Comparison of ENCODE assay signal across 1 cellular context in genomic region chr6:34347303-34347702, GRCh38.
TF ChIP-seq lines count a peak whose summit lies in the region.

No MANE protein-coding gene starts in this region.

TF ChIP-seq in HepG2, 621 proteins besides CTCF, POLR2A, EP300 and RAD21 (continued from another document):
- TF ChIP-seq, protein P1, sequence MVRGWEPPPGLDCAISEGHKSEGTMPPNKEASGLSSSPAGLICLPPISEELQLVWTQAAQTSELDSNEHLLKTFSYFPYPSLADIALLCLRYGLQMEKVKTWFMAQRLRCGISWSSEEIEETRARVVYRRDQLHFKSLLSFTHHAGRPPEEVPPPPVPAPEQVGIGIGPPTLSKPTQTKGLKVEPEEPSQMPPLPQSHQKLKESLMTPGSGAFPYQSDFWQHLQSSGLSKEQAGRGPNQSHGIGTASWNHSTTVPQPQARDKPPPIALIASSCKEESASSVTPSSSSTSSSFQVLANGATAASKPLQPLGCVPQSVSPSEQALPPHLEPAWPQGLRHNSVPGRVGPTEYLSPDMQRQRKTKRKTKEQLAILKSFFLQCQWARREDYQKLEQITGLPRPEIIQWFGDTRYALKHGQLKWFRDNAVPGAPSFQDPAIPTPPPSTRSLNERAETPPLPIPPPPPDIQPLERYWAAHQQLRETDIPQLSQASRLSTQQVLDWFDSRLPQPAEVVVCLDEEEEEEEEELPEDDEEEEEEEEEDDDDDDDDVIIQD (CRISPR knock-in tag; IDR thresholded peaks at IDR 0.05; ENCODE audit: low read depth): no peak
- TF ChIP-seq, protein P2, sequence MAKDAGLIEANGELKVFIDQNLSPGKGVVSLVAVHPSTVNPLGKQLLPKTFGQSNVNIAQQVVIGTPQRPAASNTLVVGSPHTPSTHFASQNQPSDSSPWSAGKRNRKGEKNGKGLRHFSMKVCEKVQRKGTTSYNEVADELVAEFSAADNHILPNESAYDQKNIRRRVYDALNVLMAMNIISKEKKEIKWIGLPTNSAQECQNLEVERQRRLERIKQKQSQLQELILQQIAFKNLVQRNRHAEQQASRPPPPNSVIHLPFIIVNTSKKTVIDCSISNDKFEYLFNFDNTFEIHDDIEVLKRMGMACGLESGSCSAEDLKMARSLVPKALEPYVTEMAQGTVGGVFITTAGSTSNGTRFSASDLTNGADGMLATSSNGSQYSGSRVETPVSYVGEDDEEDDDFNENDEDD (CRISPR knock-in tag; IDR thresholded peaks at IDR 0.05; ENCODE audit: borderline replicate concordance): no peak
- TF ChIP-seq, protein P3, sequence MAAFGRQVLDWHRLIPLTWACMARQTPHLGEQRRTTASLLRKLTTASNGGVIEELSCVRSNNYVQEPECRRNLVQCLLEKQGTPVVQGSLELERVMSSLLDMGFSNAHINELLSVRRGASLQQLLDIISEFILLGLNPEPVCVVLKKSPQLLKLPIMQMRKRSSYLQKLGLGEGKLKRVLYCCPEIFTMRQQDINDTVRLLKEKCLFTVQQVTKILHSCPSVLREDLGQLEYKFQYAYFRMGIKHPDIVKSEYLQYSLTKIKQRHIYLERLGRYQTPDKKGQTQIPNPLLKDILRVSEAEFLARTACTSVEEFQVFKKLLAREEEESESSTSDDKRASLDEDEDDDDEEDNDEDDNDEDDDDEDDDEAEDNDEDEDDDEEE (CRISPR knock-in tag; IDR thresholded peaks at IDR 0.05): no peak
- no peak for TF ChIP-seq ZNF383 (CRISPR knock-in tag; IDR thresholded peaks at IDR 0.05; ENCODE audit: borderline replicate concordance)
- TF ChIP-seq AGO1 (IDR thresholded peaks at IDR 0.05; ENCODE audit: low read depth, low read length, poor library complexity, severe bottlenecking): no peak
- no peak for TF ChIP-seq ZNF446 (CRISPR knock-in tag; IDR thresholded peaks at IDR 0.05)
